Comparison of ENCODE assay signal across 1 cellular context in genomic region chr14:22296722-22297121, GRCh38.
A peak's percentile ranks its signal among the peaks of the same experiment; 100 is the strongest.
TF ChIP-seq lines count a peak whose summit lies in the region.

No MANE protein-coding gene starts in this region.

TF ChIP-seq in HepG2, 621 proteins besides CTCF, POLR2A, EP300 and RAD21 (continued from another document):
- TF ChIP-seq RERE (CRISPR knock-in tag; IDR thresholded peaks at IDR 0.05; ENCODE audit: low read depth) (peak; percentile 87; the same call in 1 of the 2 replicates), MAFK (conservative IDR thresholded peaks at IDR 0.05 in 1 of 2, IDR thresholded peaks at IDR 0.05 in 1 of 2; ENCODE audit: low read length in 2 of 2) (peak in 1 of 2 experiments; percentile 24; a peak in 1 of 4 replicates), SUZ12 (IDR thresholded peaks at IDR 0.05; ENCODE audit: low read depth, low read length) (no peak), JDP2 (CRISPR knock-in tag; IDR thresholded peaks at IDR 0.05; ENCODE audit: borderline replicate concordance) (no peak), FOXA1 (IDR thresholded peaks at IDR 0.05) (peak; percentile 87), FOXA1 (CRISPR knock-in tag; IDR thresholded peaks at IDR 0.05) (peak; percentile 92), SALL1 (CRISPR knock-in tag; IDR thresholded peaks at IDR 0.05) (no peak), HMG20A (CRISPR knock-in tag; IDR thresholded peaks at IDR 0.05; ENCODE audit: borderline replicate concordance) (peak; percentile 84), FOXP1 (IDR thresholded peaks at IDR 0.05) (no peak), FOXP1 (CRISPR knock-in tag; IDR thresholded peaks at IDR 0.05) (peak; percentile 77), PAXIP1 (CRISPR knock-in tag; conservative IDR thresholded peaks at IDR 0.05) (peak; percentile 39; the same call in 1 of the 2 replicates), KAT8 (CRISPR knock-in tag; IDR thresholded peaks at IDR 0.05) (no peak), RXRB (CRISPR knock-in tag; IDR thresholded peaks at IDR 0.05; ENCODE audit: borderline replicate concordance) (peak; percentile 47; the same call in 1 of the 2 replicates), ZSCAN21 (CRISPR knock-in tag; IDR thresholded peaks at IDR 0.05; ENCODE audit: borderline replicate concordance) (no peak), NR2F6 (IDR thresholded peaks at IDR 0.05) (peak; percentile 87), NR2F6 (CRISPR knock-in tag; IDR thresholded peaks at IDR 0.05) (peak; percentile 79), SOX13 (IDR thresholded peaks at IDR 0.05) (no peak), SOX13 (CRISPR knock-in tag; conservative IDR thresholded peaks at IDR 0.05 in 1 of 2, IDR thresholded peaks at IDR 0.05 in 1 of 2) (peak; percentile 33 to 69; a peak in 2 of 4 replicates), ZNF362 (CRISPR knock-in tag; IDR thresholded peaks at IDR 0.05; ENCODE audit: borderline replicate concordance) (peak; percentile 45; the same call in 1 of the 2 replicates), SOX5 (CRISPR knock-in tag; IDR thresholded peaks at IDR 0.05; ENCODE audit: borderline replicate concordance) (peak; percentile 52; the same call in 1 of the 2 replicates), KDM1A (CRISPR knock-in tag; IDR thresholded peaks at IDR 0.05) (peak; percentile 41; the same call in 1 of the 2 replicates), ZNF446 (CRISPR knock-in tag; IDR thresholded peaks at IDR 0.05) (no peak), ZNF616 (CRISPR knock-in tag; IDR thresholded peaks at IDR 0.05; ENCODE audit: low read depth) (no peak), NR2F2 (IDR thresholded peaks at IDR 0.05; ENCODE audit: borderline replicate concordance, low read depth) (peak; percentile 87), ARID3A (IDR thresholded peaks at IDR 0.05; ENCODE audit: low read depth, low read length) (peak; percentile 59; the same call in 1 of the 2 replicates), GATAD2A (CRISPR knock-in tag; IDR thresholded peaks at IDR 0.05) (peak; percentile 77)
- TF ChIP-seq, protein P1, sequence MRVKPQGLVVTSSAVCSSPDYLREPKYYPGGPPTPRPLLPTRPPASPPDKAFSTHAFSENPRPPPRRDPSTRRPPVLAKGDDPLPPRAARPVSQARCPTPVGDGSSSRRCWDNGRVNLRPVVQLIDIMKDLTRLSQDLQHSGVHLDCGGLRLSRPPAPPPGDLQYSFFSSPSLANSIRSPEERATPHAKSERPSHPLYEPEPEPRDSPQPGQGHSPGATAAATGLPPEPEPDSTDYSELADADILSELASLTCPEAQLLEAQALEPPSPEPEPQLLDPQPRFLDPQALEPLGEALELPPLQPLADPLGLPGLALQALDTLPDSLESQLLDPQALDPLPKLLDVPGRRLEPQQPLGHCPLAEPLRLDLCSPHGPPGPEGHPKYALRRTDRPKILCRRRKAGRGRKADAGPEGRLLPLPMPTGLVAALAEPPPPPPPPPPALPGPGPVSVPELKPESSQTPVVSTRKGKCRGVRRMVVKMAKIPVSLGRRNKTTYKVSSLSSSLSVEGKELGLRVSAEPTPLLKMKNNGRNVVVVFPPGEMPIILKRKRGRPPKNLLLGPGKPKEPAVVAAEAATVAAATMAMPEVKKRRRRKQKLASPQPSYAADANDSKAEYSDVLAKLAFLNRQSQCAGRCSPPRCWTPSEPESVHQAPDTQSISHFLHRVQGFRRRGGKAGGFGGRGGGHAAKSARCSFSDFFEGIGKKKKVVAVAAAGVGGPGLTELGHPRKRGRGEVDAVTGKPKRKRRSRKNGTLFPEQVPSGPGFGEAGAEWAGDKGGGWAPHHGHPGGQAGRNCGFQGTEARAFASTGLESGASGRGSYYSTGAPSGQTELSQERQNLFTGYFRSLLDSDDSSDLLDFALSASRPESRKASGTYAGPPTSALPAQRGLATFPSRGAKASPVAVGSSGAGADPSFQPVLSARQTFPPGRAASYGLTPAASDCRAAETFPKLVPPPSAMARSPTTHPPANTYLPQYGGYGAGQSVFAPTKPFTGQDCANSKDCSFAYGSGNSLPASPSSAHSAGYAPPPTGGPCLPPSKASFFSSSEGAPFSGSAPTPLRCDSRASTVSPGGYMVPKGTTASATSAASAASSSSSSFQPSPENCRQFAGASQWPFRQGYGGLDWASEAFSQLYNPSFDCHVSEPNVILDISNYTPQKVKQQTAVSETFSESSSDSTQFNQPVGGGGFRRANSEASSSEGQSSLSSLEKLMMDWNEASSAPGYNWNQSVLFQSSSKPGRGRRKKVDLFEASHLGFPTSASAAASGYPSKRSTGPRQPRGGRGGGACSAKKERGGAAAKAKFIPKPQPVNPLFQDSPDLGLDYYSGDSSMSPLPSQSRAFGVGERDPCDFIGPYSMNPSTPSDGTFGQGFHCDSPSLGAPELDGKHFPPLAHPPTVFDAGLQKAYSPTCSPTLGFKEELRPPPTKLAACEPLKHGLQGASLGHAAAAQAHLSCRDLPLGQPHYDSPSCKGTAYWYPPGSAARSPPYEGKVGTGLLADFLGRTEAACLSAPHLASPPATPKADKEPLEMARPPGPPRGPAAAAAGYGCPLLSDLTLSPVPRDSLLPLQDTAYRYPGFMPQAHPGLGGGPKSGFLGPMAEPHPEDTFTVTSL (CRISPR knock-in tag; IDR thresholded peaks at IDR 0.05; ENCODE audit: borderline replicate concordance) = peak; percentile 77; the same call in 1 of the 2 replicates
